1 cellular context compared by ENCODE assay signal in the genomic region with DNA sequence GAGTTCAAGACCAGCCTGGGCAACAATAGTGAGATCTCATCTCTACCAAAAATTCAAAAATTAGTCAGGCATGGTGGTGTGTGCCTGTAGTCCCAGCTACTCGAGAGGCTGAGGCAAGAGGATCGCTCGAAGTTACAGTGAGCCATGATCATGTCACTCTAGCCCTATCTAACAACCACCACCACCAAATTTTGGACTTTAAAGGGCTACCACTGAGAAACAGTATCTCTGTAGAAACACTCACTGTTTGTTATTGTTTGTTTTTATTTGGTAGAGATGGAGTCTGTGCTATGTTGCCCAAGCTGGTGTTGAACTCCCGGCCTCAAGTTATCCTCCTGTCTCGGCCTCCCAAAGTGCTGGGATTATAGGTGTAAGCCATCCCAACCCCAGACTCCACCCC.
TF ChIP-seq lines count a peak whose summit lies in the region.

No MANE protein-coding gene starts in this region.

TF ChIP-seq in IMR-90, 13 proteins besides CTCF, POLR2A, EP300 and RAD21 (continued from another document):
- no peak for TF ChIP-seq USF2 (IDR thresholded peaks at IDR 0.05; ENCODE audit: low read depth, low read length)
- TF ChIP-seq FOS (IDR thresholded peaks at IDR 0.05; ENCODE audit: low read depth, low read length), result no peak
- no peak for TF ChIP-seq CHD1 (IDR thresholded peaks at IDR 0.05; ENCODE audit: low read depth, low read length)
